In the genomic region with DNA sequence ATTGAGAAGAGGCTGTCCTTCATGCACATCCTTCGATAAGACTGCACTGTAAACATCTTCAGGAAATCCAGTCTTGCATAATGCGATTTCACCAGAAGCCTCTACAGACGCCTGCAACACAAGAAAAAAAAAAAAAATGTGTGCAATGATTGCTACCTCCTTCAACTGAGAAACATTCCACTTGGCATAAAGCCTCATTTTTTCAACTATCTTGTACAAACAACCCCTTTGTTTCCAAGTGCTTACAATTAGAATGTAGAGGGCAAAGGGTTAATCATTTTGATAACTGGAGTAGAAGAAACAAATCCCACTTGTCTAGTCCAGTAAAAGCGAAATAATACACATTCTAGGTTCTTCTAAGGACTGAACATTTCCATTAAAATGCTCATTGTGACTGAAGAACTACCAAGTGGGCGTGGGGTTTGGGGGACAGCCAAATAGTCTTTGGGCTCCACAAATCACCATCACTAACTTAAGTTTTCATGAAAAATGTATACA, we compare ENCODE assay signal across 16 cellular contexts. TPM values are rescaled to one million over a fixed set of nuclear protein-coding genes. Genes with fewer than 3 reads are reported as not detected.
DNase-seq lines count a peak whose midpoint lies in the region; ATAC-seq and TF ChIP-seq lines count a peak whose summit lies in the region.
"Had no signal": no experiment of that assay in that cellular context is flagged by ENCODE, and none has a peak within 500 bp of the region (broad histone marks: within the 10 kb centered on the region; RNA-seq: fewer than 3 reads in every experiment).

No MANE protein-coding gene starts in this region.

- no peaks in the 10 kb centered on the region for H3K36me3 ChIP-seq in left ventricle myocardium inferior

- H3K9me3 ChIP-seq in left ventricle myocardium inferior (replicated peaks): no peaks in the 10 kb centered on the region
- H3K9me3 ChIP-seq: body of pancreas had no signal

- H3K27me3 ChIP-seq in left ventricle myocardium inferior (ENCODE audit: low read depth): no peaks in the 10 kb centered on the region
- H3K27me3 ChIP-seq: body of pancreas had no signal

- H3K4me1 ChIP-seq in left ventricle myocardium inferior: peaks cover 81% of the 10 kb centered on the region
- H3K4me1 ChIP-seq: body of pancreas had no signal

- H3K4me3 ChIP-seq in left ventricle myocardium inferior (peak overlapping the region; percentile 3), fibroblast of villous mesenchyme (ENCODE audit: low read depth, low read length) (no peak overlapping the region)
- H3K4me3 ChIP-seq: body of pancreas had no signal

- H3K27ac ChIP-seq in left ventricle myocardium inferior (replicated peaks): peak overlapping the region; percentile 39
- H3K27ac ChIP-seq: body of pancreas, WERI-Rb-1 had no signal

- no peak for ATAC-seq in GM21723 (IDR thresholded peaks at IDR 0.05; ENCODE audit: unreplicated experiment)
- ATAC-seq: body of pancreas, esophagus mucosa had no signal

- TF ChIP-seq CTCF in left ventricle myocardium inferior (IDR thresholded peaks at IDR 0.05; ENCODE audit: borderline replicate concordance): no peak
- no peak for TF ChIP-seq CTCF in fibroblast of villous mesenchyme (IDR thresholded peaks at IDR 0.05; ENCODE audit: insufficient read depth, low read depth, low read length)

- DNase-seq in left ventricle myocardium inferior (no peak), cardiac septum (ENCODE audit: low spot score) (no peak), SKM-1 treated with dmso at 0.1 percent for 144 hours (lab: John Stamatoyannopoulos, UW; ENCODE audit: unreplicated experiment) (peak; percentile 47), fibroblast of villous mesenchyme (ENCODE audit: low read depth) (peak; percentile 90), superior temporal gyrus (ENCODE audit: extremely low spot score) (peak; percentile 76), GDM1 (lab: John Stamatoyannopoulos, UW) (no peak)
- no peak for DNase-seq in activated naive CD4-positive, alpha-beta T cell treated with Interleukin-2 at 50 U/mL for 16 hours
- DNase-seq: activated T-cell treated with anti-CD3 and anti-CD28 coated beads, Interleukin-2, amount 50 U/mL, for 1 hour; body of pancreas; naive B cell; NCI-H2081; stimulated activated CD4-positive, alpha-beta T cell treated with anti-CD3 and anti-CD28 coated beads, Interleukin-15, amount 100 ng/mL, for 24 hours; stimulated activated CD8-positive, alpha-beta memory T cell treated with anti-CD3 and anti-CD28 coated beads, Interleukin-4, amount 100 ng/mL, for 48 hours; WERI-Rb-1 had no signal

- intact Hi-C loops in left ventricle myocardium inferior (cut with micrococcal nuclease): no loop called here
- intact Hi-C loops in cardiac septum (cut with DNase I): no loop called here

RNA-seq across cellular contexts. Expression of a gene that starts 29.2 kb away (rescaled TPM):
- total RNA-seq in left ventricle myocardium inferior: 370 TPM
- total RNA-seq in cardiac septum: 367 TPM
- 74.7 and 89.2 TPM in 2 replicates for total RNA-seq in fibroblast of villous mesenchyme
- total RNA-seq: esophagus mucosa had no signal

Comparison
In these comparisons a context has a peak if more than half of its experiments do, and no peak if none do; other contexts are left out.
1. DNase-seq: peak in SKM-1 treated with dmso at 0.1 percent for 144 hours (single experiment), fibroblast of villous mesenchyme (single experiment) and superior temporal gyrus (single experiment); none in left ventricle myocardium inferior (single experiment), cardiac septum (single experiment), activated naive CD4-positive, alpha-beta T cell treated with Interleukin-2 at 50 U/mL for 16 hours (single experiment) and GDM1 (single experiment).